Comparison of ENCODE assay signal across 8 cellular contexts in the genomic region with DNA sequence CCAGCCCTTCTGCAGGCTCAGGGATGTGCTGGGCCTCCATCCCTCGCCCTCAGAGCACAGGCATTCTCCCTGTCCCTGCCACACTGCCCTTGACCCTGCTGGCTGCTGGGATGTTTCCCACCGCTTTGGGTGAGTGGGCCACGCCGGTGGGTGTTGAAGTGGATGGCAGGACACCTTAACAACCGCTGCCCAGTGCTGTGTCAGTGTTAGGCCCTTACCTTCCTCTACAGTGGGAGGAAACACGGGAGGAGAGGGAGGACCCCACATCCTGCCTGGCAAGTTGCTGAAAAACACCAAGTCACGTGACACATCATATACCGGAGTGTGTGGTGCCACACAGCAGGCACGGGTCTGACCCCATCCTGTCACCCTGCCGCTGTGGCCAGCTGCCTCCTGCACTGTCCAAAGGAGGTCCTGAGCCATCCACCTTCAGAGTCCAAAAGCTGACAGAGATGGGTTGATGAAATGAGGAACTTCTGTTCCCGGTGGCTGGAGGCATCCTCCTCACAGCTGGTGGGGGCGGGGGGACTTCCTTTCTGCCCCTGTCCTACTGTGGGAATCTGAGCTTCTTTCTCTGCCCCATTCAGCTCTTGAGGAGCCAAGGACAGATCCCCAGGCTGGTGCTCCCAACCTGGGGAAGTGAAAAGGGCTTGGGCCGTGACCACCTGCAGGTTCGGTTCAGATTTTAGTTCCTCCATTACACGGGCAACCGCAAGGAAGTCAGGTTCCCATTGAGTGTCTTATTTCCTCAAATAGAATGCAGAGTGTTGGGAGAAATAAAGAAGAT. TPM values are rescaled to one million over a fixed set of nuclear protein-coding genes. Genes with fewer than 3 reads are reported as not detected.
DNase-seq lines count a peak whose midpoint lies in the region; ATAC-seq and TF ChIP-seq lines count a peak whose summit lies in the region.

No MANE protein-coding gene starts in this region.

- H2AK5ac ChIP-seq in trophoblast cell (ENCODE audit: low read length), result no peak overlapping the region

- H3K27me3 ChIP-seq in trophoblast cell (ENCODE audit: insufficient read depth, low read length), result no peaks in the 10 kb centered on the region

- no peak overlapping the region for H2BK120ac ChIP-seq in trophoblast cell (ENCODE audit: insufficient read depth, low read length, poor library complexity)

- H3K9me3 Mint-ChIP-seq in naive thymus-derived CD8-positive, alpha-beta T cell, result no peaks in the 10 kb centered on the region

- H3K36me3 ChIP-seq in OCI-LY7 (ENCODE audit: insufficient read depth, low read length) (no peaks in the 10 kb centered on the region), trophoblast cell (ENCODE audit: control insufficient read depth in 1 of 2, insufficient read depth in 2 of 2, low read length in 2 of 2) (no peaks in the 10 kb centered on the region)

- TF ChIP-seq CTCF in OCI-LY7 (conservative IDR thresholded peaks at IDR 0.05; ENCODE audit: low read length), result no peak

- H4K12ac ChIP-seq in trophoblast cell (ENCODE audit: low read depth, low read length), result no peak overlapping the region

- H4K91ac ChIP-seq in trophoblast cell (ENCODE audit: low read depth, low read length), result no peak overlapping the region

- intact Hi-C loops in OCI-LY7 (cut with micrococcal nuclease; ENCODE audit: unreplicated experiment), result no loop called here

- H3K4me3 ChIP-seq in OCI-LY7 (ENCODE audit: low read depth, low read length, poor library complexity, severe bottlenecking) (peak overlapping the region; percentile 52), trophoblast cell (ENCODE audit: low read depth, low read length) (no peak overlapping the region)

- peak overlapping the region; percentile 90 for H2AFZ ChIP-seq in OCI-LY7 (ENCODE audit: low read length)
- H2AFZ ChIP-seq in trophoblast cell (ENCODE audit: insufficient read depth, low read length, poor library complexity), result no peak overlapping the region

- CTCF ChIA-PET in OCI-LY7 (lab: Charles Lee; ENCODE audit: unreplicated experiment), result no interaction called here

- no peak overlapping the region for H2BK12ac ChIP-seq in trophoblast cell (ENCODE audit: low read length)

- H3K23ac ChIP-seq in trophoblast cell (ENCODE audit: low read length), result no peak overlapping the region

- H3K4ac ChIP-seq in trophoblast cell (ENCODE audit: low read depth, low read length), result no peak overlapping the region

- no peaks in the 10 kb centered on the region for H3K36me3 Mint-ChIP-seq in naive thymus-derived CD8-positive, alpha-beta T cell

- DNase-seq in OCI-LY7 (ENCODE audit: low spot score), result peak; percentile 78
- DNase-seq in activated T-helper 9 cell treated with anti-CD3 and anti-CD28 coated beads, Interleukin-2, amount 50 U/mL, for 16 hours (ENCODE audit: low read depth), result peak; percentile 25
- DNase-seq in naive thymus-derived CD8-positive, alpha-beta T cell, result peak in 9 of 10 donors; percentile 41 to 86 (median 67)
- DNase-seq in NCI-H2171 treated with DMSO at 0.1 percent for 48 hours (lab: John Stamatoyannopoulos, UW), result no peak
- DNase-seq in trophoblast cell, result no peak

- H3K9ac ChIP-seq in trophoblast cell (ENCODE audit: low read length), result no peak overlapping the region

- BruUV-seq in OCI-LY7 (replicated peaks; lab: Mats Ljungman, UMichigan), result no TSS peak

- H2BK5ac ChIP-seq in trophoblast cell (ENCODE audit: low read depth, low read length, poor library complexity), result no peak overlapping the region

- POLR2A ChIA-PET in OCI-LY7 (lab: Charles Lee), result interaction anchor here (0.5 to 0.6 kb wide), 4 partner anchors 22 to 273 kb away, joined by 3 to 7 read pairs (median 4); no protein-coding TSS in a partner anchor
- POLR2A ChIA-PET in naive thymus-derived CD8-positive, alpha-beta T cell (lab: Charles Lee), result interaction anchor here (0.5 to 3.2 kb wide), 7 partner anchors 10 to 367 kb away, joined by 3 to 17 read pairs (median 5); partner anchors contain the start of genes ATP5IF1 and XKR8

- H3K4me2 ChIP-seq in OCI-LY7 (ENCODE audit: low read length) (peak overlapping the region; percentile 82), trophoblast cell (ENCODE audit: low read length) (no peak overlapping the region)

- no peaks in the 10 kb centered on the region for H3K79me1 ChIP-seq in trophoblast cell (ENCODE audit: low read length)

- no CpG with 5 or more reads among the region's 16 CpGs for WGBS in trophoblast cell (ENCODE audit: extremely low coverage, insufficient coverage, insufficient read length)

- H3K27ac Mint-ChIP-seq in naive thymus-derived CD8-positive, alpha-beta T cell, result peak overlapping the region; percentile 95 to 99 (median 97)

- peaks cover 49% of the 10 kb centered on the region for H3K4me1 ChIP-seq in OCI-LY7 (ENCODE audit: insufficient read depth, low read length, poor library complexity, severe bottlenecking)
- H3K4me1 ChIP-seq in trophoblast cell (ENCODE audit: control insufficient read depth in 1 of 2, insufficient read depth in 2 of 2, low read length in 2 of 2), result peaks cover 8 to 13% of the 10 kb centered on the region in 2 experiments

- ATAC-seq in GM18907 (IDR thresholded peaks at IDR 0.05; ENCODE audit: unreplicated experiment) (peak; percentile 49), HG03025 (IDR thresholded peaks at IDR 0.05; ENCODE audit: low FRiP score, unreplicated experiment) (no peak), GM21526 (IDR thresholded peaks at IDR 0.05; ENCODE audit: low FRiP score, unreplicated experiment) (no peak)
- ATAC-seq in naive thymus-derived CD8-positive, alpha-beta T cell, result peak; percentile 71 to 82

- H4K8ac ChIP-seq in trophoblast cell (ENCODE audit: low read depth, low read length), result no peak overlapping the region

- H3K14ac ChIP-seq in trophoblast cell (ENCODE audit: low read length), result no peak overlapping the region

- no peaks in the 10 kb centered on the region for H4K20me1 ChIP-seq in OCI-LY7 (ENCODE audit: insufficient read depth, low read length)

- H3K4me3 Mint-ChIP-seq in naive thymus-derived CD8-positive, alpha-beta T cell, result peak overlapping the region; percentile 69 to 87 (median 82)

- no peaks in the 10 kb centered on the region for H3K27me3 Mint-ChIP-seq in naive thymus-derived CD8-positive, alpha-beta T cell

- H3K9me2 ChIP-seq in OCI-LY7 (ENCODE audit: insufficient read depth, low read length), result no peaks in the 10 kb centered on the region

- H3K9me3 ChIP-seq in OCI-LY7 (ENCODE audit: low read length) (no peaks in the 10 kb centered on the region), trophoblast cell (ENCODE audit: insufficient read depth, low read depth, low read length) (no peaks in the 10 kb centered on the region)

- H3K79me2 ChIP-seq in OCI-LY7 (ENCODE audit: insufficient read depth, low read depth, low read length), result no peaks in the 10 kb centered on the region
- H3K79me2 ChIP-seq in trophoblast cell (ENCODE audit: control insufficient read depth, insufficient read depth, low read length, poor library complexity), result no peaks in the 10 kb centered on the region

- H3K27ac ChIP-seq in OCI-LY7 (ENCODE audit: low read depth, low read length, poor library complexity, severe bottlenecking) (peak overlapping the region; percentile 66), trophoblast cell (ENCODE audit: low read depth, low read length) (no peak overlapping the region)

- peaks cover 22 to 65% (median 46%) of the 10 kb centered on the region in 4 donors for H3K4me1 Mint-ChIP-seq in naive thymus-derived CD8-positive, alpha-beta T cell

- no peak overlapping the region for H3K18ac ChIP-seq in trophoblast cell (ENCODE audit: low read length)

RNA-seq across cellular contexts. Expression of gene THEMIS2, which starts 3.2 kb away (rescaled TPM):
- 0.98 and 4.1 TPM in 2 replicates for total RNA-seq in OCI-LY7 (2014; rRNA removed; shearing (Covaris generic))
- total RNA-seq in OCI-LY7 (2022), result 15.4 and 20.3 TPM in 2 replicates
- total RNA-seq in naive thymus-derived CD8-positive, alpha-beta T cell, result 10 to 100 TPM; 53.3 to 57.9 TPM
- 10 to 100 TPM; 14.1 to 48.5 (median 23.7) TPM for polyA plus RNA-seq in naive thymus-derived CD8-positive, alpha-beta T cell
- 0.62 and 0.77 TPM in 2 replicates for polyA plus RNA-seq in trophoblast cell (2013)

RNA-seq across cellular contexts. Expression of gene PPP1R8, which starts 38.5 kb away (rescaled TPM):
- 71.3 and 72.4 TPM in 2 replicates for total RNA-seq in OCI-LY7 (2014; rRNA removed; shearing (Covaris generic))
- total RNA-seq in OCI-LY7 (2022), result 57.3 and 58.0 TPM in 2 replicates
- 10 to 100 TPM; 40.2 to 42.5 TPM for total RNA-seq in naive thymus-derived CD8-positive, alpha-beta T cell
- 10 to 100 TPM; 27.8 to 37.8 (median 36.2) TPM for polyA plus RNA-seq in naive thymus-derived CD8-positive, alpha-beta T cell
- 31.4 and 32.0 TPM in 2 replicates for polyA plus RNA-seq in trophoblast cell (2013)

RNA-seq across cellular contexts. Expression of gene RPA2, which starts 45.2 kb away (rescaled TPM):
- total RNA-seq in OCI-LY7 (2014; rRNA removed; shearing (Covaris generic)), result 56.8 and 74.4 TPM in 2 replicates
- 44.3 and 52.7 TPM in 2 replicates for total RNA-seq in OCI-LY7 (2022)
- 10 to 100 TPM; 66.6 to 78.6 TPM for total RNA-seq in naive thymus-derived CD8-positive, alpha-beta T cell
- 100 to 1,000 TPM; 213 to 229 (median 215) TPM for polyA plus RNA-seq in naive thymus-derived CD8-positive, alpha-beta T cell
- 20.4 and 22.4 TPM in 2 replicates for polyA plus RNA-seq in trophoblast cell (2013)

Comparison
In these comparisons a context has a peak if more than half of its experiments do, and no peak if none do; other contexts are left out.
1. ATAC-seq: peak in GM18907 (single experiment) and naive thymus-derived CD8-positive, alpha-beta T cell (2 of 2); none in HG03025 (single experiment) and GM21526 (single experiment).
2. DNase-seq: peak in OCI-LY7 (single experiment), activated T-helper 9 cell treated with anti-CD3 and anti-CD28 coated beads, Interleukin-2, amount 50 U/mL, for 16 hours (single experiment) and naive thymus-derived CD8-positive, alpha-beta T cell (9 of 10); none in NCI-H2171 treated with DMSO at 0.1 percent for 48 hours (single experiment) and trophoblast cell (0 of 2).